1 cellular context compared by ENCODE assay signal in genomic region chr11:108854366-108854765, GRCh38.
TF ChIP-seq lines count a peak whose summit lies in the region.

No MANE protein-coding gene starts in this region.

TF ChIP-seq in GM12878, 131 proteins besides CTCF, POLR2A, EP300 and RAD21 (continued from another document):
- TF ChIP-seq ZBED1 (IDR thresholded peaks at IDR 0.05; ENCODE audit: borderline replicate concordance) (peak; percentile 36; the same call in 1 of the 2 replicates), JUNB (IDR thresholded peaks at IDR 0.05) (peak; percentile 55), EED (IDR thresholded peaks at IDR 0.05; ENCODE audit: low read depth) (no peak), FOXK2 (IDR thresholded peaks at IDR 0.05) (no peak), PML (IDR thresholded peaks at IDR 0.05; ENCODE audit: low read length) (no peak), ZSCAN29 (IDR thresholded peaks at IDR 0.05) (no peak), WRNIP1 (IDR thresholded peaks at IDR 0.05; ENCODE audit: borderline replicate concordance, low read depth, low read length) (no peak), PAX8 (IDR thresholded peaks at IDR 0.05) (no peak), CBX5 (IDR thresholded peaks at IDR 0.05; ENCODE audit: low read depth) (no peak), RB1 (IDR thresholded peaks at IDR 0.05; ENCODE audit: borderline replicate concordance) (no peak)
